Comparison of ENCODE assay signal across 2 cellular contexts in the genomic region with DNA sequence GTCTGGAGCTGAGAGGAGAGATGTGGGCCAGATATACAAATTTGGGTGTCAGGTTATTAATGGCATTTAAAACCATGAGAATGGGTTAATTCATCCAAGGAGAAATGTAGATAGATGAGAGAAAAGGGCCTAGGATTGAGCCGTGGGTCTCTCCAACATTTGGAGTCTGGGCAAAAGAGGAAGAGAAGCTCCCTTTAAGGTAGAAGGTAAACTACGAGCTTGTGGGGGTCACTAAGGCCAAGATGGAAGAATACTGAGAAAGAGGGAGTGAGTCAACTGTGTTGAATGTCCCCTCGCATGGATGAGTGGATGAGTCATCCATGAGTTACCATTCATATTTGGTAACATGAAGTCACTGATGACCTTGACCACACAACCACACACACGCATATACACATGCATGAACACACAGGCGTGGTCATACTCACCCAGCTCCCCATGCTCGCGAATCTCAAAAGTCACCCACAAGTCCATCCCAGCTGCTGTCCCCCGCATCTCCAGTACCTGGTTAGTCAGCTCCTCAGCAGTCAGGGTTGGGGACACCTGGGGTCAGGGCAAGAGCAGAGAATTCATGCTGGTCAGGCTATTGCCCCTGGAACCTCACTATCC.
A peak's percentile ranks its signal among the peaks of the same experiment; 100 is the strongest.
TF ChIP-seq lines count a peak whose summit lies in the region.

No MANE protein-coding gene starts in this region.

TF ChIP-seq in SK-N-SH, 30 proteins besides CTCF, POLR2A, EP300 and RAD21:
- TF ChIP-seq ELF1 (IDR thresholded peaks at IDR 0.05), result no peak
- TF ChIP-seq, protein P1, sequence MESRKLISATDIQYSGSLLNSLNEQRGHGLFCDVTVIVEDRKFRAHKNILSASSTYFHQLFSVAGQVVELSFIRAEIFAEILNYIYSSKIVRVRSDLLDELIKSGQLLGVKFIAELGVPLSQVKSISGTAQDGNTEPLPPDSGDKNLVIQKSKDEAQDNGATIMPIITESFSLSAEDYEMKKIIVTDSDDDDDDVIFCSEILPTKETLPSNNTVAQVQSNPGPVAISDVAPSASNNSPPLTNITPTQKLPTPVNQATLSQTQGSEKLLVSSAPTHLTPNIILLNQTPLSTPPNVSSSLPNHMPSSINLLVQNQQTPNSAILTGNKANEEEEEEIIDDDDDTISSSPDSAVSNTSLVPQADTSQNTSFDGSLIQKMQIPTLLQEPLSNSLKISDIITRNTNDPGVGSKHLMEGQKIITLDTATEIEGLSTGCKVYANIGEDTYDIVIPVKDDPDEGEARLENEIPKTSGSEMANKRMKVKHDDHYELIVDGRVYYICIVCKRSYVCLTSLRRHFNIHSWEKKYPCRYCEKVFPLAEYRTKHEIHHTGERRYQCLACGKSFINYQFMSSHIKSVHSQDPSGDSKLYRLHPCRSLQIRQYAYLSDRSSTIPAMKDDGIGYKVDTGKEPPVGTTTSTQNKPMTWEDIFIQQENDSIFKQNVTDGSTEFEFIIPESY (IDR thresholded peaks at IDR 0.05; ENCODE audit: borderline replicate concordance, low read depth), result no peak
- TF ChIP-seq FOSL2 (IDR thresholded peaks at IDR 0.05; ENCODE audit: borderline replicate concordance, low read depth), result peak; percentile 75; the same call in 1 of the 2 replicates
- peak; percentile 62; the same call in 1 of the 2 replicates for TF ChIP-seq JUND (IDR thresholded peaks at IDR 0.05)
- no peak for TF ChIP-seq NRF1 (IDR thresholded peaks at IDR 0.05; ENCODE audit: low read depth, low read length)
TF ChIP-seq in SK-N-SH: peak in this region for 2.

TF ChIP-seq in HepG2, 621 proteins besides CTCF, POLR2A, EP300 and RAD21:
- no peak for TF ChIP-seq EHMT2 (IDR thresholded peaks at IDR 0.05; ENCODE audit: borderline replicate concordance, low read depth, low read length)
- no peak for TF ChIP-seq DPF2 (CRISPR knock-in tag; IDR thresholded peaks at IDR 0.05; ENCODE audit: borderline replicate concordance, low read depth)
- TF ChIP-seq ATF3 (CRISPR knock-in tag; IDR thresholded peaks at IDR 0.05), result peak; percentile 46; the same call in 1 of the 2 replicates
- 0 out of 2 replicates have a peak, but pooled peaks have one; percentile 21 for TF ChIP-seq GATAD2A (CRISPR knock-in tag; IDR thresholded peaks at IDR 0.05)
- peak; percentile 43; the same call in 1 of the 2 replicates for TF ChIP-seq CREB1 (IDR thresholded peaks at IDR 0.05)
- TF ChIP-seq CREB1 (CRISPR knock-in tag; IDR thresholded peaks at IDR 0.05), result no peak
- peak; percentile 17; the same call in 1 of the 2 replicates for TF ChIP-seq FOXA3 (CRISPR knock-in tag; IDR thresholded peaks at IDR 0.05)
- no peak for TF ChIP-seq ZNF709 (CRISPR knock-in tag; IDR thresholded peaks at IDR 0.05)
- TF ChIP-seq SAP130 (CRISPR knock-in tag; IDR thresholded peaks at IDR 0.05; ENCODE audit: low read depth), result peak; percentile 29; the same call in 1 of the 2 replicates
- TF ChIP-seq, protein P2, sequence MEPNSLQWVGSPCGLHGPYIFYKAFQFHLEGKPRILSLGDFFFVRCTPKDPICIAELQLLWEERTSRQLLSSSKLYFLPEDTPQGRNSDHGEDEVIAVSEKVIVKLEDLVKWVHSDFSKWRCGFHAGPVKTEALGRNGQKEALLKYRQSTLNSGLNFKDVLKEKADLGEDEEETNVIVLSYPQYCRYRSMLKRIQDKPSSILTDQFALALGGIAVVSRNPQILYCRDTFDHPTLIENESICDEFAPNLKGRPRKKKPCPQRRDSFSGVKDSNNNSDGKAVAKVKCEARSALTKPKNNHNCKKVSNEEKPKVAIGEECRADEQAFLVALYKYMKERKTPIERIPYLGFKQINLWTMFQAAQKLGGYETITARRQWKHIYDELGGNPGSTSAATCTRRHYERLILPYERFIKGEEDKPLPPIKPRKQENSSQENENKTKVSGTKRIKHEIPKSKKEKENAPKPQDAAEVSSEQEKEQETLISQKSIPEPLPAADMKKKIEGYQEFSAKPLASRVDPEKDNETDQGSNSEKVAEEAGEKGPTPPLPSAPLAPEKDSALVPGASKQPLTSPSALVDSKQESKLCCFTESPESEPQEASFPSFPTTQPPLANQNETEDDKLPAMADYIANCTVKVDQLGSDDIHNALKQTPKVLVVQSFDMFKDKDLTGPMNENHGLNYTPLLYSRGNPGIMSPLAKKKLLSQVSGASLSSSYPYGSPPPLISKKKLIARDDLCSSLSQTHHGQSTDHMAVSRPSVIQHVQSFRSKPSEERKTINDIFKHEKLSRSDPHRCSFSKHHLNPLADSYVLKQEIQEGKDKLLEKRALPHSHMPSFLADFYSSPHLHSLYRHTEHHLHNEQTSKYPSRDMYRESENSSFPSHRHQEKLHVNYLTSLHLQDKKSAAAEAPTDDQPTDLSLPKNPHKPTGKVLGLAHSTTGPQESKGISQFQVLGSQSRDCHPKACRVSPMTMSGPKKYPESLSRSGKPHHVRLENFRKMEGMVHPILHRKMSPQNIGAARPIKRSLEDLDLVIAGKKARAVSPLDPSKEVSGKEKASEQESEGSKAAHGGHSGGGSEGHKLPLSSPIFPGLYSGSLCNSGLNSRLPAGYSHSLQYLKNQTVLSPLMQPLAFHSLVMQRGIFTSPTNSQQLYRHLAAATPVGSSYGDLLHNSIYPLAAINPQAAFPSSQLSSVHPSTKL (CRISPR knock-in tag; IDR thresholded peaks at IDR 0.05), result peak; percentile 28; the same call in 1 of the 2 replicates
- TF ChIP-seq NR2F1 (CRISPR knock-in tag; IDR thresholded peaks at IDR 0.05), result 0 out of 4 replicates have a peak, but pooled peaks of 1 of the 2 experiments have one; percentile 27
- no peak for TF ChIP-seq ZNF367 (CRISPR knock-in tag; IDR thresholded peaks at IDR 0.05; ENCODE audit: borderline replicate concordance)
- TF ChIP-seq FOSL2 (CRISPR knock-in tag; IDR thresholded peaks at IDR 0.05), result peak; percentile 93
- 0 out of 2 replicates have a peak, but pooled peaks have one; percentile 13 for TF ChIP-seq SALL1 (CRISPR knock-in tag; IDR thresholded peaks at IDR 0.05)
- no peak for TF ChIP-seq NRL (CRISPR knock-in tag; IDR thresholded peaks at IDR 0.05; ENCODE audit: borderline replicate concordance)
